ENCODE assay signal across 1 cellular context in genomic region chr3:150763841-150764483, GRCh38.
TF ChIP-seq lines count a peak whose summit lies in the region.

No MANE protein-coding gene starts in this region.

TF ChIP-seq in H1, 55 proteins besides CTCF, POLR2A, EP300 and RAD21 (continued from another document):
- TF ChIP-seq BACH1 (IDR thresholded peaks at IDR 0.05; ENCODE audit: low read length) (no peak), MAX (IDR thresholded peaks at IDR 0.05) (0 out of 2 replicates have a peak, but pooled peaks have one; percentile 37)
